Comparison of ENCODE assay signal across 9 cellular contexts in genomic region chr15:64149424-64150235, GRCh38. TPM values are rescaled to one million over a fixed set of nuclear protein-coding genes. Genes with fewer than 3 reads are reported as not detected.
A peak's percentile ranks its signal among the peaks of the same experiment; 100 is the strongest.
DNase-seq lines count a peak whose midpoint lies in the region; ATAC-seq and TF ChIP-seq lines count a peak whose summit lies in the region.
"Had no signal": no experiment of that assay in that cellular context is flagged by ENCODE, and none has a peak within 500 bp of the region (broad histone marks: within the 10 kb centered on the region; RNA-seq: fewer than 3 reads in every experiment).

No MANE protein-coding gene starts in this region.

- WGBS in ovary, 3 donors, result 56 to 73% (median 72%) methylated on average over 3 of the region's 3 CpGs

- no peak for TF ChIP-seq EP300 in ovary (IDR thresholded peaks at IDR 0.05)

- no peak overlapping the region for H2AFZ ChIP-seq in SU-DHL-6 (ENCODE audit: low read depth, low read length, severe bottlenecking)

- H3K36me3 ChIP-seq in BLaER1 (peaks cover 21% of the 10 kb centered on the region), SU-DHL-6 (ENCODE audit: low read length) (no peaks in the 10 kb centered on the region), Peyer's patch (peaks cover 0 to 11% (median 0%) of the 10 kb centered on the region in 3 donors), right atrium auricular region (peaks cover 2% of the 10 kb centered on the region), ovary (no peaks in the 10 kb centered on the region)

- H3K4me2 ChIP-seq in BLaER1, result peak overlapping the region; percentile 11
- H3K4me2 ChIP-seq in SU-DHL-6 (ENCODE audit: low read depth, low read length, poor library complexity, severe bottlenecking), result no peak overlapping the region

- H3K4me3 ChIP-seq in BLaER1 (no peak overlapping the region), SU-DHL-6 (ENCODE audit: insufficient read depth, low read length, poor library complexity, severe bottlenecking) (no peak overlapping the region), Peyer's patch (no peak overlapping the region), right atrium auricular region (no peak overlapping the region), ovary (no peak overlapping the region)

- intact Hi-C loops in ovary (cut with DNase I), result loop anchor here in 1 of 4 donors (5.0 kb wide), 1 partner anchor 1333 kb away; no protein-coding TSS in a partner anchor

- H3K4me1 ChIP-seq in BLaER1 (peaks cover 53% of the 10 kb centered on the region), Peyer's patch (peaks cover 5 to 29% (median 19%) of the 10 kb centered on the region in 4 donors), right atrium auricular region (peaks cover 0 to 49% of the 10 kb centered on the region in 2 donors), ovary (ENCODE audit: insufficient read depth) (peaks cover 5% of the 10 kb centered on the region)

- peaks cover 11% of the 10 kb centered on the region for H4K20me1 ChIP-seq in BLaER1
- H4K20me1 ChIP-seq in SU-DHL-6 (ENCODE audit: low read depth, low read length), result no peaks in the 10 kb centered on the region

- DNase-seq in germinal center (ENCODE audit: low spot score) (peak; percentile 45), Peyer's patch (no peak), right atrium auricular region (ENCODE audit: low spot score) (no peak), ovary (no peak)

- no peaks in the 10 kb centered on the region for H3K79me2 ChIP-seq in SU-DHL-6 (ENCODE audit: insufficient read depth, low read length)

- TF ChIP-seq CTCF in GM12873 (IDR thresholded peaks at IDR 0.05; ENCODE audit: insufficient read depth, low read depth, low read length, missing control alignments), result peak; percentile 52
- peak; percentile 19 for TF ChIP-seq CTCF in SU-DHL-6 (IDR thresholded peaks at IDR 0.05; ENCODE audit: insufficient read depth, low read length, poor library complexity, severe bottlenecking)
- TF ChIP-seq CTCF in Peyer's patch (IDR thresholded peaks at IDR 0.05), result no peak
- TF ChIP-seq CTCF in right atrium auricular region (IDR thresholded peaks at IDR 0.05), result no peak
- TF ChIP-seq CTCF in ovary (IDR thresholded peaks at IDR 0.05), result no peak

- H3K27ac ChIP-seq in BLaER1 (no peak overlapping the region), SU-DHL-6 (ENCODE audit: low read depth, low read length) (no peak overlapping the region), Peyer's patch (no peak overlapping the region), right atrium auricular region (no peak overlapping the region), ovary (no peak overlapping the region)

- H3K27me3 ChIP-seq in BLaER1 (no peaks in the 10 kb centered on the region), SU-DHL-6 (ENCODE audit: low read length) (no peaks in the 10 kb centered on the region), Peyer's patch (peaks cover 0 to 16% of the 10 kb centered on the region in 2 donors), right atrium auricular region (no peaks in the 10 kb centered on the region), ovary (no peaks in the 10 kb centered on the region)

- H3K9ac ChIP-seq in BLaER1 (no peak overlapping the region), SU-DHL-6 (ENCODE audit: low read length) (no peak overlapping the region)

- TF ChIP-seq POLR2A in Peyer's patch (IDR thresholded peaks at IDR 0.05), result no peak
- TF ChIP-seq POLR2A in ovary (IDR thresholded peaks at IDR 0.05), result no peak

- no peaks in the 10 kb centered on the region for H3K9me3 ChIP-seq in BLaER1
- H3K9me3 ChIP-seq in SU-DHL-6 (ENCODE audit: insufficient read depth, low read length), result no peaks in the 10 kb centered on the region
- H3K9me3 ChIP-seq in Peyer's patch, result no peaks in the 10 kb centered on the region
- no peaks in the 10 kb centered on the region for H3K9me3 ChIP-seq in right atrium auricular region
- H3K9me3 ChIP-seq in ovary, result no peaks in the 10 kb centered on the region

- ATAC-seq in GM21825 (IDR thresholded peaks at IDR 0.05; ENCODE audit: unreplicated experiment), result no peak
- ATAC-seq: SK-N-SH treated with all-trans-retinoic acid at 6 μM for 48 hours had no signal

- H3F3A ChIP-seq in SU-DHL-6 (ENCODE audit: insufficient read depth), result peaks cover 29% of the 10 kb centered on the region

- no peaks in the 10 kb centered on the region for H3K9me2 ChIP-seq in SU-DHL-6 (replicated peaks; ENCODE audit: insufficient read depth, low read length)

RNA-seq across cellular contexts. Expression of gene SNX22, which starts 1.9 kb away (rescaled TPM):
- 10 to 100 TPM in 1 of 4 donors, under 1 TPM in 2, not detected in 1; 0.38 to 13.2 (median 0.40) TPM for total RNA-seq in Peyer's patch
- total RNA-seq in right atrium auricular region, result 10 to 100 TPM; 11.9 to 12.4 TPM
- total RNA-seq in ovary, result 1 to 10 TPM in 1 of 7 donors, under 1 TPM in 5, not detected in 1; 0.15 to 2.3 (median 0.28) TPM
- polyA plus RNA-seq in ovary, result under 1 TPM; 0.07 to 0.81 TPM

RNA-seq across cellular contexts. Expression of gene PPIB, which starts 13.2 kb away (rescaled TPM):
- 100 to 1,000 TPM; 120 to 244 (median 200) TPM for total RNA-seq in Peyer's patch
- 100 to 1,000 TPM; 139 to 189 TPM for total RNA-seq in right atrium auricular region
- total RNA-seq in ovary, result 100 to 1,000 TPM; 201 to 589 (median 367) TPM
- 100 to 1,000 TPM; 434 to 514 TPM for polyA plus RNA-seq in ovary

RNA-seq across cellular contexts. Expression of gene SNX1, which starts 53.8 kb away (rescaled TPM):
- total RNA-seq in Peyer's patch (100 to 1,000 TPM in 1 of 4 donors, 10 to 100 TPM in 3; 65.6 to 122 (median 83.8) TPM), right atrium auricular region (10 to 100 TPM; 44.8 to 57.1 TPM), ovary (100 to 1,000 TPM in 5 of 7 donors, 10 to 100 TPM in 2; 57.9 to 139 (median 126) TPM)
- 100 to 1,000 TPM in 1 of 2 donors, 10 to 100 TPM in 1; 51.5 to 120 TPM for polyA plus RNA-seq in ovary

RNA-seq across cellular contexts. Expression of gene CIAO2A, which starts 56.0 kb away (rescaled TPM):
- total RNA-seq in Peyer's patch (100 to 1,000 TPM in 1 of 4 donors, 10 to 100 TPM in 3; 56.3 to 137 (median 78.0) TPM), right atrium auricular region (10 to 100 TPM; 43.6 to 73.7 TPM), ovary (10 to 100 TPM; 13.2 to 34.9 (median 17.8) TPM)
- polyA plus RNA-seq in ovary, result 10 to 100 TPM; 32.9 to 43.8 TPM

Comparison
In these comparisons a context has a peak if more than half of its experiments do, and no peak if none do; other contexts are left out.
1. CTCF ChIP-seq: peak in GM12873 (single experiment) and SU-DHL-6 (single experiment); none in Peyer's patch (0 of 6), right atrium auricular region (0 of 2) and ovary (0 of 3).